16 cellular contexts compared by ENCODE assay signal in the genomic region with DNA sequence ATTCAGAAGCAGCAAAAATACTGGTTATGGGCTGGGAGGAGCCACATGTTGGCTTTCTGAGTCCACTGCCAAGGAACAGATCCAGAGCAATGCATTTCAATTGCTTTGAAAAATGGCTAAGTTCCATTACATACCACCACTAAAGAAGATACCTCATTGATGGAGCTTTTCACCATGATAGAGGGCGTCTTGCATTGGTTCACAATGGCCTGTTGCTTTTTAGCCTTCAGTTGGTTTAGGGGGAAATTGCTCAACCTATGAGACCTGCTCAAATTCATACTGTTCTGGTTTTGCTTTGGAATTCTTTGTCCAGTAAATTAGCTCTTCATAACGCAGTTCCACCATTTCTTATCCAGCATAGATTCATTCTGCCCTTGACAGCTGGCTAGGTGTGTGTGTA. TPM values are rescaled to one million over a fixed set of nuclear protein-coding genes. Genes with fewer than 3 reads are reported as not detected.
DNase-seq lines count a peak whose midpoint lies in the region; ATAC-seq, FAIRE-seq and TF ChIP-seq lines count a peak whose summit lies in the region.
"Had no signal": no experiment of that assay in that cellular context is flagged by ENCODE, and none has a peak within 500 bp of the region (broad histone marks: within the 10 kb centered on the region; RNA-seq: fewer than 3 reads in every experiment).

No MANE protein-coding gene starts in this region.

- H3K27ac ChIP-seq in BLaER1 (no peak overlapping the region), endothelial cell of umbilical vein (ENCODE audit: insufficient read depth, low read depth, low read length) (peak overlapping the region; percentile 80)
- H3K27ac ChIP-seq in CD8-positive, alpha-beta T cell (ENCODE audit: low read depth, low read length), result no peak overlapping the region
- H3K27ac ChIP-seq: C4-2B, ovary, SJSA1, vagina had no signal

- no peaks in the 10 kb centered on the region for H3K9me3 Mint-ChIP-seq in CD8-positive, alpha-beta T cell
- H3K9me3 Mint-ChIP-seq in T-cell, result no peaks in the 10 kb centered on the region

- no peak for DNase-seq in CD8-positive, alpha-beta T cell
- DNase-seq in T-cell (no peak), endothelial cell of umbilical vein (ENCODE audit: low read depth, low spot score) (no peak)
- DNase-seq: NCI-H1417 treated with DMSO at 0.1 percent for 48 hours, NCI-H446 treated with DMSO at 0.1 percent for 48 hours had no signal

- CTCF ChIA-PET in CD8-positive, alpha-beta T cell (lab: Charles Lee), result interaction anchor here (0.6 to 3.1 kb wide), 30 partner anchors 9 to 502 kb away, joined by 3 to 14 read pairs (median 4); a partner anchor contains a TSS
- CTCF ChIA-PET in T-cell (lab: Charles Lee), result interaction anchor here (0.5 to 3.0 kb wide), 34 partner anchors 8 to 708 kb away, joined by 3 to 23 read pairs (median 4); a partner anchor contains a TSS
- CTCF ChIA-PET in endothelial cell of umbilical vein (lab: Charles Lee), result interaction anchor here (0.6 to 2.8 kb wide), 52 partner anchors 8 to 783 kb away, joined by 3 to 110 read pairs (median 4); a partner anchor contains a TSS

- peaks cover 52% of the 10 kb centered on the region for H3K36me3 Mint-ChIP-seq in CD8-positive, alpha-beta T cell
- peaks cover 26% of the 10 kb centered on the region for H3K36me3 Mint-ChIP-seq in T-cell

- peaks cover 8% of the 10 kb centered on the region; the same call in 1 of the 2 replicates for H4K20me1 ChIP-seq in BLaER1
- no peaks in the 10 kb centered on the region for H4K20me1 ChIP-seq in endothelial cell of umbilical vein (replicated peaks; ENCODE audit: control insufficient read depth, extremely low read depth, insufficient read depth, low read length)

- H3K9me3 ChIP-seq in BLaER1 (no peaks in the 10 kb centered on the region), endothelial cell of umbilical vein (replicated peaks; ENCODE audit: control insufficient read depth, insufficient read depth, low read length) (no peaks in the 10 kb centered on the region)
- no peaks in the 10 kb centered on the region for H3K9me3 ChIP-seq in CD8-positive, alpha-beta T cell (ENCODE audit: low read length)
- H3K9me3 ChIP-seq: ovary, SJSA1, vagina had no signal

- dilution Hi-C loops in endothelial cell of umbilical vein (cut with MboI; ENCODE audit: extremely low pct_ligation_motif_present, low sequenced_read_pairs), result no loop called here

- no peaks in the 10 kb centered on the region for H3K27me3 ChIP-seq in BLaER1
- no peaks in the 10 kb centered on the region for H3K27me3 ChIP-seq in CD8-positive, alpha-beta T cell (ENCODE audit: insufficient read depth, low read length)
- H3K27me3 ChIP-seq in endothelial cell of umbilical vein (ENCODE audit: control insufficient read depth in 2 of 2, insufficient read depth in 2 of 2, low read length in 2 of 2), result peaks cover 16 to 21% of the 10 kb centered on the region in 2 experiments
- H3K27me3 ChIP-seq: ovary, SJSA1, vagina had no signal

- no peak for TF ChIP-seq CTCF in CD8-positive, alpha-beta T cell (IDR thresholded peaks at IDR 0.05)
- TF ChIP-seq CTCF in endothelial cell of umbilical vein (IDR thresholded peaks at IDR 0.05; ENCODE audit: extremely low read depth in 1 of 2, insufficient read depth in 1 of 2, low read depth in 1 of 2, low read length in 2 of 2), result no peak

- peak; percentile 7 for ATAC-seq in CD8-positive, alpha-beta T cell
- peak in 1 of 4 experiments; percentile 17 for ATAC-seq in T-cell (replicated peaks in 1 of 4)
- ATAC-seq in HG02973 (IDR thresholded peaks at IDR 0.05; ENCODE audit: unreplicated experiment), result no peak
- ATAC-seq in GM21737 (IDR thresholded peaks at IDR 0.05; ENCODE audit: unreplicated experiment), result no peak
- no peak for ATAC-seq in GM21526 (IDR thresholded peaks at IDR 0.05; ENCODE audit: low FRiP score, unreplicated experiment)

- peaks cover 57% of the 10 kb centered on the region for H3K4me1 Mint-ChIP-seq in CD8-positive, alpha-beta T cell (ENCODE audit: low read depth)
- H3K4me1 Mint-ChIP-seq in T-cell, result peaks cover 48 to 52% (median 51%) of the 10 kb centered on the region in 3 donors

- no peak overlapping the region for H2AFZ ChIP-seq in endothelial cell of umbilical vein (ENCODE audit: low read depth, low read length)

- TF ChIP-seq POLR2A in endothelial cell of umbilical vein (IDR thresholded peaks at IDR 0.05; ENCODE audit: low read depth, low read length), result no peak

- H3K4me2 ChIP-seq in BLaER1 (peak overlapping the region; percentile 30), endothelial cell of umbilical vein (ENCODE audit: insufficient read depth, low read length) (peak overlapping the region; percentile 75)

- intact Hi-C loops in CD8-positive, alpha-beta T cell (cut with DNase I, micrococcal nuclease), result loop anchor here (1.0 to 10.0 kb wide), 11 partner anchors 36 to 614 kb away; a partner anchor contains a TSS
- intact Hi-C loops in endothelial cell of umbilical vein (cut with micrococcal nuclease), result loop anchor here (1.0 to 5.0 kb wide), 6 partner anchors 74 to 754 kb away; a partner anchor contains a TSS

- BruUV-seq in endothelial cell of umbilical vein (replicated peaks; lab: Mats Ljungman, UMichigan), result no TSS peak

- no peaks in the 10 kb centered on the region for H3K79me2 ChIP-seq in endothelial cell of umbilical vein (ENCODE audit: control insufficient read depth, insufficient read depth, low read length)

- H3K9me1 ChIP-seq in endothelial cell of umbilical vein (replicated peaks; ENCODE audit: control insufficient read depth, extremely low read depth, insufficient read depth, low read length), result no peaks in the 10 kb centered on the region

- H3K27me3 Mint-ChIP-seq in CD8-positive, alpha-beta T cell (ENCODE audit: low read depth), result no peaks in the 10 kb centered on the region
- no peaks in the 10 kb centered on the region for H3K27me3 Mint-ChIP-seq in T-cell

- H3K9ac ChIP-seq in BLaER1, result peak overlapping the region; percentile 2; the same call in 1 of the 2 replicates
- H3K9ac ChIP-seq in endothelial cell of umbilical vein (replicated peaks; ENCODE audit: extremely low read depth, insufficient read depth, low read length), result peak overlapping the region; percentile 38

- POLR2A ChIA-PET in CD8-positive, alpha-beta T cell (lab: Charles Lee), result interaction anchor here (0.8 to 1.3 kb wide), 7 partner anchors 10 to 74 kb away, joined by 3 to 4 read pairs (median 3); a partner anchor contains a TSS
- POLR2A ChIA-PET in T-cell (lab: Charles Lee), result interaction anchor here (0.6 to 0.9 kb wide), 4 partner anchors 16 to 643 kb away, joined by 3 to 6 read pairs (median 3); no protein-coding TSS in a partner anchor
- POLR2A ChIA-PET in endothelial cell of umbilical vein (lab: Charles Lee), result no interaction called here

- no peak for FAIRE-seq in endothelial cell of umbilical vein (lab: Jason Lieb, UNC)
- FAIRE-seq: colon, small intestine had no signal

- peak overlapping the region; percentile 91 for H3K27ac Mint-ChIP-seq in CD8-positive, alpha-beta T cell
- H3K27ac Mint-ChIP-seq in T-cell, result peak overlapping the region; percentile 91 to 92

- H3K4me3 Mint-ChIP-seq in CD8-positive, alpha-beta T cell, result no peak overlapping the region
- H3K4me3 Mint-ChIP-seq in T-cell, result peak overlapping the region in 1 of 3 donors; percentile 19

- H3K4me1 ChIP-seq in BLaER1, result peaks cover 25% of the 10 kb centered on the region
- H3K4me1 ChIP-seq in CD8-positive, alpha-beta T cell (ENCODE audit: insufficient read depth, low read length), result peaks cover 34% of the 10 kb centered on the region
- H3K4me1 ChIP-seq in endothelial cell of umbilical vein (ENCODE audit: control insufficient read depth, extremely low read depth, insufficient read depth, low read length), result peaks cover 23% of the 10 kb centered on the region
- H3K4me1 ChIP-seq: SJSA1, vagina had no signal

- H3K4me3 ChIP-seq in BLaER1, result no peak overlapping the region
- H3K4me3 ChIP-seq in CD8-positive, alpha-beta T cell (ENCODE audit: low read depth, low read length), result no peak overlapping the region
- peak overlapping the region in 1 of 3 experiments; percentile 42 for H3K4me3 ChIP-seq in endothelial cell of umbilical vein (replicated peaks in 1 of 3; ENCODE audit: insufficient read depth in 1 of 3, low read depth in 1 of 3, low read length in 3 of 3)
- H3K4me3 ChIP-seq: ovary, SJSA1, vagina had no signal

- H3K36me3 ChIP-seq in BLaER1, result peaks cover 53% of the 10 kb centered on the region
- peaks cover 29% of the 10 kb centered on the region for H3K36me3 ChIP-seq in CD8-positive, alpha-beta T cell (ENCODE audit: insufficient read depth, low read length)
- H3K36me3 ChIP-seq in endothelial cell of umbilical vein (ENCODE audit: control insufficient read depth in 2 of 2, extremely low read depth in 1 of 2, insufficient read depth in 2 of 2, low read length in 2 of 2), result no peaks in the 10 kb centered on the region
- H3K36me3 ChIP-seq: ovary, vagina had no signal

TF ChIP-seq in endothelial cell of umbilical vein, 7 proteins besides CTCF, POLR2A, EP300 and RAD21 (continues in another document):
- TF ChIP-seq MYC (IDR thresholded peaks at IDR 0.05; ENCODE audit: low read depth, low read length), result no peak
- no peak for TF ChIP-seq POLR2AphosphoS5 (IDR thresholded peaks at IDR 0.05; ENCODE audit: insufficient read depth, low read depth, low read length)
- no peak for TF ChIP-seq EZH2 (IDR thresholded peaks at IDR 0.05; ENCODE audit: borderline replicate concordance, low read depth, low read length, severe bottlenecking)
- TF ChIP-seq JUN (IDR thresholded peaks at IDR 0.05; ENCODE audit: borderline replicate concordance, insufficient read depth, insufficient read length, low read depth), result no peak

RNA-seq across cellular contexts. Expression of a gene that starts 21.2 kb away (rescaled TPM):
- not detected for total RNA-seq in CD8-positive, alpha-beta T cell
- total RNA-seq in T-cell, result under 1 TPM in 3 of 5 donors, not detected in 2; 0.13 to 0.29 (median 0.28) TPM
- not detected in 2 replicates for total RNA-seq in endothelial cell of umbilical vein
- polyA plus RNA-seq in endothelial cell of umbilical vein, result not detected in 2 replicates
- polyA plus RNA-seq in endothelial cell of umbilical vein (2011; cell fraction: cytosol; rRNA removed), result not detected in 2 replicates
- not detected in 2 replicates for polyA plus RNA-seq in endothelial cell of umbilical vein (2011; cell fraction: nucleus; rRNA removed)
- not detected in 2 replicates for polyA plus RNA-seq in endothelial cell of umbilical vein (2012)
- not detected in 2 replicates for polyA minus RNA-seq in endothelial cell of umbilical vein
- polyA minus RNA-seq in endothelial cell of umbilical vein (2011; cell fraction: cytosol; rRNA and poly(A)+ RNA removed), result not detected
- polyA minus RNA-seq in endothelial cell of umbilical vein (2011; cell fraction: nucleus; rRNA and poly(A)+ RNA removed), result not detected in 2 replicates
- total RNA-seq: SJSA1, vagina had no signal
- polyA plus RNA-seq: esophagus, ovary, small intestine had no signal

RNA-seq across cellular contexts. Expression of a gene that starts 55.9 kb away (rescaled TPM):
- 100 to 1,000 TPM; 241 to 252 TPM for total RNA-seq in CD8-positive, alpha-beta T cell
- total RNA-seq in T-cell (100 to 1,000 TPM; 338 to 574 (median 413) TPM), endothelial cell of umbilical vein (0.14 and 0.38 TPM in 2 replicates)
- 0.08 and 0.18 TPM in 2 replicates for polyA plus RNA-seq in endothelial cell of umbilical vein
- polyA plus RNA-seq in endothelial cell of umbilical vein (2011; cell fraction: cytosol; rRNA removed), result 0.05 and 0.10 TPM in 2 replicates
- polyA plus RNA-seq in endothelial cell of umbilical vein (2011; cell fraction: nucleus; rRNA removed), result 0.14 and 0.16 TPM in 2 replicates
- 0.21 TPM in 1 of 2 replicates, not detected in the other for polyA plus RNA-seq in endothelial cell of umbilical vein (2012)
- polyA minus RNA-seq in endothelial cell of umbilical vein, result 1.0 and 3.1 TPM in 2 replicates
- not detected for polyA minus RNA-seq in endothelial cell of umbilical vein (2011; cell fraction: cytosol; rRNA and poly(A)+ RNA removed)
- polyA minus RNA-seq in endothelial cell of umbilical vein (2011; cell fraction: nucleus; rRNA and poly(A)+ RNA removed), result not detected in 2 replicates

Comparison
In these comparisons a context has a peak if more than half of its experiments do, and no peak if none do; other contexts are left out.
1. RNA of a gene that starts 55.9 kb away (total RNA-seq): 338 to 574 TPM in T-cell and 241 to 252 TPM in CD8-positive, alpha-beta T cell; 0.14 to 0.38 TPM in endothelial cell of umbilical vein; every median in the first group is over 100 times any median in the second.